ENCODE assay signal across 9 cellular contexts in genomic region chr1:167752219-167752985, GRCh38. TPM values are rescaled to one million over a fixed set of nuclear protein-coding genes. Genes with fewer than 3 reads are reported as not detected.
DNase-seq lines count a peak whose midpoint lies in the region; ATAC-seq and TF ChIP-seq lines count a peak whose summit lies in the region.
"Had no signal": no experiment of that assay in that cellular context is flagged by ENCODE, and none has a peak within 500 bp of the region (broad histone marks: within the 10 kb centered on the region; RNA-seq: fewer than 3 reads in every experiment).

No MANE protein-coding gene starts in this region.

- H3K4me1 ChIP-seq in skeletal muscle tissue (ENCODE audit: control insufficient read depth in 3 of 3, insufficient read depth in 3 of 3, low read length in 3 of 3) = peaks cover 8 to 12% (median 8%) of the 10 kb centered on the region in 3 donors
- H3K4me1 ChIP-seq in gastrocnemius medialis = peaks cover 24 to 36% of the 10 kb centered on the region in 2 donors

- no peaks in the 10 kb centered on the region for H3K9me3 Mint-ChIP-seq in chondrocyte (ENCODE audit: low read depth)

- H3K4me3 ChIP-seq in skeletal muscle tissue (ENCODE audit: low read length in 3 of 3) = no peak overlapping the region
- H3K4me3 ChIP-seq in gastrocnemius medialis = no peak overlapping the region

- H3K27me3 ChIP-seq in skeletal muscle tissue (ENCODE audit: control insufficient read depth in 3 of 3, insufficient read depth in 3 of 3, low read length in 3 of 3) (no peaks in the 10 kb centered on the region), gastrocnemius medialis (no peaks in the 10 kb centered on the region)

- intact Hi-C loops in gastrocnemius medialis (cut with DNase I; ENCODE audit: low total_unique reads) = no loop called here

- TF ChIP-seq CTCF in chondrocyte (IDR thresholded peaks at IDR 0.05) (no peak), gastrocnemius medialis (IDR thresholded peaks at IDR 0.05 in 4 of 5, conservative IDR thresholded peaks at IDR 0.05 in 1 of 5) (no peak)

- peak overlapping the region; percentile 28 for H3K27ac Mint-ChIP-seq in chondrocyte (ENCODE audit: unreplicated experiment)

- H3K4me1 Mint-ChIP-seq in chondrocyte (ENCODE audit: low read depth) = peaks cover 73% of the 10 kb centered on the region

- H3K27ac ChIP-seq in skeletal muscle tissue (ENCODE audit: low read depth, low read length) (peak overlapping the region; percentile 17), gastrocnemius medialis (no peak overlapping the region)

- no peaks in the 10 kb centered on the region for H3K36me3 Mint-ChIP-seq in chondrocyte (ENCODE audit: low read depth)

- H3K9me3 ChIP-seq in skeletal muscle tissue (ENCODE audit: control insufficient read depth in 3 of 3, low read length in 3 of 3) (no peaks in the 10 kb centered on the region), gastrocnemius medialis (no peaks in the 10 kb centered on the region)

- DNase-seq in HPDE6-E6E7 (ENCODE audit: extremely low spot score) = peak; percentile 34
- no peak for DNase-seq in chondrocyte (ENCODE audit: low spot score)
- no peak for DNase-seq in gastrocnemius medialis
- DNase-seq in NCI-H446 (lab: John Stamatoyannopoulos, UW) = no peak
- DNase-seq in NCI-H1092 treated with DMSO at 0.1 percent for 48 hours (lab: John Stamatoyannopoulos, UW) = no peak
- DNase-seq: NCI-H524 treated with DMSO at 0.1 percent for 48 hours had no signal

- H3K9ac ChIP-seq in skeletal muscle tissue (ENCODE audit: low read depth in 1 of 3, low read length in 3 of 3) = no peak overlapping the region

- H3K27me3 Mint-ChIP-seq in chondrocyte (ENCODE audit: low read depth) = no peaks in the 10 kb centered on the region

- H3K36me3 ChIP-seq in skeletal muscle tissue (ENCODE audit: control insufficient read depth in 3 of 3, insufficient read depth in 3 of 3, low read length in 3 of 3) (no peaks in the 10 kb centered on the region), gastrocnemius medialis (no peaks in the 10 kb centered on the region)

- H3K4me3 Mint-ChIP-seq in chondrocyte (ENCODE audit: unreplicated experiment) = no peak overlapping the region

- in situ Hi-C loops in gastrocnemius medialis (cut with MboI; ENCODE audit: low sequenced_read_pairs in 4 of 4) = no loop called here

- TF ChIP-seq POLR2A in gastrocnemius medialis (IDR thresholded peaks at IDR 0.05) = no peak

- peak; percentile 21 for ATAC-seq in GM18858 (IDR thresholded peaks at IDR 0.05; ENCODE audit: unreplicated experiment)
- no peak for ATAC-seq in gastrocnemius medialis
- no peak for ATAC-seq in GM19463 (IDR thresholded peaks at IDR 0.05; ENCODE audit: unreplicated experiment)

RNA-seq across cellular contexts. Expression of gene MPZL1, which starts 30.6 kb away (rescaled TPM):
- total RNA-seq in chondrocyte (195 to 215 TPM (median 198 TPM) in 3 replicates), skeletal muscle tissue (41.8 TPM), gastrocnemius medialis (10 to 100 TPM in 3 of 4 donors, 1 to 10 TPM in 1; 9.2 to 15.7 (median 11.7) TPM)
